12 cellular contexts compared by ENCODE assay signal in genomic region chr3:188396900-188397299, GRCh38.
DNase-seq lines count a peak whose midpoint lies in the region; ATAC-seq and TF ChIP-seq lines count a peak whose summit lies in the region.
"Had no signal": no experiment of that assay in that cellular context is flagged by ENCODE, and none has a peak within 500 bp of the region (broad histone marks: within the 10 kb centered on the region; RNA-seq: fewer than 3 reads in every experiment).

No MANE protein-coding gene starts in this region.

- H3K9me3 ChIP-seq in neural cell (ENCODE audit: low read length), result no peaks in the 10 kb centered on the region
- no peaks in the 10 kb centered on the region for H3K9me3 ChIP-seq in aorta (ENCODE audit: control insufficient read depth, low read length)

- POLR2A ChIA-PET in GM10248 (lab: Yijun Ruan, JAX), result no interaction called here

- in situ Hi-C loops in G401 (cut with HindIII; ENCODE audit: low sequenced_read_pairs), result no loop called here

- H3K36me3 ChIP-seq in neural cell (ENCODE audit: insufficient read depth, low read length) (no peaks in the 10 kb centered on the region), aorta (ENCODE audit: control insufficient read depth in 1 of 2, insufficient read depth in 2 of 2, low read length in 1 of 2) (no peaks in the 10 kb centered on the region)
- H3K36me3 ChIP-seq: neural progenitor cell had no signal

- H3K4me3 ChIP-seq in epithelial cell of proximal tubule (ENCODE audit: low read depth, low read length) (peak overlapping the region; percentile 29), neural cell (ENCODE audit: low read length) (no peak overlapping the region), aorta (ENCODE audit: low read length in 2 of 2) (no peak overlapping the region)
- H3K4me3 ChIP-seq: GM23338, neural progenitor cell had no signal

- WGBS in aorta, 2 donors, result 21 to 22% methylated on average over 3 of the region's 3 CpGs

- peaks cover 5 to 29% of the 10 kb centered on the region in 2 donors for H3K4me1 ChIP-seq in aorta (ENCODE audit: control insufficient read depth in 1 of 2, insufficient read depth in 2 of 2, low read length in 2 of 2)

- DNase-seq in stimulated activated naive CD8-positive, alpha-beta T cell treated with anti-CD3 and anti-CD28 coated beads, Interleukin-15, Interleukin-2, amounts not matched to agents 100 U/mL and 50 U/mL, for 24 hours, result no peak
- no peak for DNase-seq in epithelial cell of proximal tubule (ENCODE audit: low read depth)
- no peak for DNase-seq in superior temporal gyrus (ENCODE audit: extremely low spot score)
- DNase-seq in aorta, result no peak
- no peak for DNase-seq in GM10248 (ENCODE audit: extremely low spot score)
- DNase-seq in G401 (ENCODE audit: low spot score), result no peak
- DNase-seq: DND-41, NCI-H2029 treated with DMSO at 0.1 percent for 48 hours had no signal

- intact Hi-C loops in aorta (cut with DNase I), result no loop called here

- H3K9me2 ChIP-seq in neural cell (ENCODE audit: insufficient read depth, low read length), result no peaks in the 10 kb centered on the region

- peaks cover 8% of the 10 kb centered on the region for H3K36me3 Mint-ChIP-seq in stimulated activated naive CD8-positive, alpha-beta T cell treated with anti-CD3 and anti-CD28 coated beads, Interleukin-15, Interleukin-2, amounts not matched to agents 100 ng/mL and 50 ng/mL, for 24 hours (ENCODE audit: low read depth)

- peak overlapping the region; percentile 79 for H3K27ac Mint-ChIP-seq in stimulated activated naive CD8-positive, alpha-beta T cell treated with anti-CD3 and anti-CD28 coated beads, Interleukin-15, Interleukin-2, amounts not matched to agents 100 ng/mL and 50 ng/mL, for 24 hours
- H3K27ac Mint-ChIP-seq: neural progenitor cell had no signal

- H3K79me2 ChIP-seq in neural cell (replicated peaks; ENCODE audit: insufficient read depth, low read length), result no peaks in the 10 kb centered on the region

- no peak for TF ChIP-seq RAD21 in neural cell (conservative IDR thresholded peaks at IDR 0.05)

- no peaks in the 10 kb centered on the region for H4K20me1 ChIP-seq in neural cell (ENCODE audit: insufficient read depth)

- TF ChIP-seq CTCF in epithelial cell of proximal tubule (conservative IDR thresholded peaks at IDR 0.05; ENCODE audit: low read depth, low read length) (no peak), neural cell (IDR thresholded peaks at IDR 0.05; ENCODE audit: poor library complexity, severe bottlenecking) (no peak), GM10248 (IDR thresholded peaks at IDR 0.05; ENCODE audit: control extremely low read depth, extremely low read depth, low read depth, missing control alignments) (no peak)

- no peaks in the 10 kb centered on the region for H3K27me3 Mint-ChIP-seq in stimulated activated naive CD8-positive, alpha-beta T cell treated with anti-CD3 and anti-CD28 coated beads, Interleukin-15, Interleukin-2, amounts not matched to agents 100 ng/mL and 50 ng/mL, for 24 hours

- H3F3A ChIP-seq in neural cell (ENCODE audit: insufficient read depth, low read length, poor library complexity, severe bottlenecking), result no peaks in the 10 kb centered on the region

- no peak overlapping the region for H2AFZ ChIP-seq in neural cell (ENCODE audit: low read depth, low read length)
- H2AFZ ChIP-seq: GM23338, neural progenitor cell had no signal

- H3K27me3 ChIP-seq in neural cell (ENCODE audit: insufficient read depth, low read depth, low read length) (no peaks in the 10 kb centered on the region), aorta (ENCODE audit: control insufficient read depth in 1 of 2, insufficient read depth in 2 of 2, low read length in 1 of 2) (no peaks in the 10 kb centered on the region)
- H3K27me3 ChIP-seq: neural progenitor cell had no signal

- H3K27ac ChIP-seq in neural cell (ENCODE audit: low read length) (peak overlapping the region; percentile 42), aorta (ENCODE audit: low read depth in 1 of 2, low read length in 2 of 2) (no peak overlapping the region)
- H3K27ac ChIP-seq: neural progenitor cell had no signal

- CTCF ChIA-PET in GM10248 (lab: Yijun Ruan, JAX), result interaction anchor here (1.6 kb wide), 1 partner anchor 10 kb away, joined by 5 read pairs; no protein-coding TSS in a partner anchor

- H3K4me2 ChIP-seq in neural cell (ENCODE audit: low read length), result no peak overlapping the region
- H3K4me2 ChIP-seq: GM23338, neural progenitor cell had no signal

- ATAC-seq in stimulated activated naive CD8-positive, alpha-beta T cell treated with anti-CD3 and anti-CD28 coated beads, Interleukin-15, Interleukin-2, amounts not matched to agents 100 U/mL and 50 U/mL, for 24 hours, result no peak
- no peak for ATAC-seq in aorta (ENCODE audit: low FRiP score)

- H3K9me3 Mint-ChIP-seq in stimulated activated naive CD8-positive, alpha-beta T cell treated with anti-CD3 and anti-CD28 coated beads, Interleukin-15, Interleukin-2, amounts not matched to agents 100 ng/mL and 50 ng/mL, for 24 hours, result peaks cover 3% of the 10 kb centered on the region
- H3K9me3 Mint-ChIP-seq: GM23338, neural progenitor cell had no signal

- H3K4me1 Mint-ChIP-seq in stimulated activated naive CD8-positive, alpha-beta T cell treated with anti-CD3 and anti-CD28 coated beads, Interleukin-15, Interleukin-2, amounts not matched to agents 100 ng/mL and 50 ng/mL, for 24 hours (ENCODE audit: low read depth), result peaks cover 64% of the 10 kb centered on the region
- H3K4me1 Mint-ChIP-seq: neural progenitor cell had no signal

- H3K9ac ChIP-seq in neural cell (ENCODE audit: low read length), result no peak overlapping the region
- H3K9ac ChIP-seq: neural progenitor cell had no signal

- no peak for TF ChIP-seq EP300 in neural cell (conservative IDR thresholded peaks at IDR 0.05; ENCODE audit: poor library complexity, severe bottlenecking)

- peak overlapping the region; percentile 75 for H3K4me3 Mint-ChIP-seq in stimulated activated naive CD8-positive, alpha-beta T cell treated with anti-CD3 and anti-CD28 coated beads, Interleukin-15, Interleukin-2, amounts not matched to agents 100 ng/mL and 50 ng/mL, for 24 hours
- H3K4me3 Mint-ChIP-seq: GM23338, neural progenitor cell had no signal

TF ChIP-seq in neural cell, 6 proteins besides CTCF, POLR2A, EP300 and RAD21:
- TF ChIP-seq POLR2AphosphoS5 (IDR thresholded peaks at IDR 0.05) (no peak), SMC3 (conservative IDR thresholded peaks at IDR 0.05; ENCODE audit: poor library complexity) (no peak), REST (IDR thresholded peaks at IDR 0.05; ENCODE audit: borderline replicate concordance) (no peak), EZH2 (IDR thresholded peaks at IDR 0.05; ENCODE audit: borderline replicate concordance, insufficient read depth, low read length, poor library complexity, severe bottlenecking) (no peak), MXI1 (conservative IDR thresholded peaks at IDR 0.05; ENCODE audit: poor library complexity, severe bottlenecking) (no peak)
